1 cellular context compared by ENCODE assay signal in the genomic region with DNA sequence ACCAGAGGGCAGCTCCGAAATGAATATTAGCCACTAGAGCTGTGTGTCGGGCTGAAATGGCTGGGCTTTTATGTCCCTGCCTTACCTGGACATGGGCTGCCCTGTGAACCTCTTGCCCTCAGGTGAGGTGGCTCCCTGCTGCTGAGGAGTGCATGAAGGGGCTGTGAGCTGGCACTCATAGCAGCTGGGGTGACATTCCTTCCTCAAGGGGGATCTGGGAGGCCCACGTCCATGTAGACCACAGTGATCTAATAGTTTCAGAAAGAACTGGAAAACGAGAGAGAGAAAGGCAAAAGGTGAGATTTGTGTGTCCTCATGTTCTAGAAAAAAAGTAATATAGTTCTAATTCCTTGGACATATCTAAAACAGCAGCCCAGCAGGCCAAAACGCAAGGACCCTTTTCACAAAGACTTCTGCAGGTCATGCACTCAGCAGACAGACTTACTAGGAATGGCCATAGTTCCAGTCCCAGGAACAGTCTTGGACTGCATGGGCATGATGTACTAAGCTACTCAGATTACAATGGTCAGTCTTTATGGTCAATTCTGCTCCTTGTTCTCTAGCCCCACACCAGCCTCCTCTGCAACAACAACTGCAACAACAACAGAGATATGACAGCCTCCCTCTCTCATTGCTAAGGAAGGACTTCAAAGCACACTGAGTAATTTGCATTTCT.
TF ChIP-seq lines count a peak whose summit lies in the region.

No MANE protein-coding gene starts in this region.

TF ChIP-seq in H1, 55 proteins besides CTCF, POLR2A, EP300 and RAD21:
- TF ChIP-seq FOSL1 (IDR thresholded peaks at IDR 0.05; ENCODE audit: insufficient read depth, low read depth, low read length) (no peak), TEAD4 (IDR thresholded peaks at IDR 0.05; ENCODE audit: low read depth, low read length) (peak; percentile 96)
